In genomic region chr10:64170791-64171190, GRCh38 we compare ENCODE assay signal across 23 cellular contexts.
"Had no signal": no experiment of that assay in that cellular context is flagged by ENCODE, and none has a peak within 500 bp of the region (broad histone marks: within the 10 kb centered on the region; RNA-seq: fewer than 3 reads in every experiment).

No MANE protein-coding gene starts in this region.

- H3K27ac ChIP-seq: SJSA1, SK-N-MC had no signal

- FAIRE-seq: HepG2, RCC 7860 had no signal

- H3K4me3 ChIP-seq: MG63, SJSA1, SK-N-MC had no signal

- DNase-seq: IMR-90, Karpas-422, KG1, MG63, NCI-H1092, NCI-H1105 treated with DMSO at 0.1 percent for 48 hours, NCI-H1436, NCI-H187, NCI-H2029, NCI-H2081 treated with DMSO at 0.1 percent for 48 hours, NCI-H2171, NCI-H226, NCI-H446, NCI-H510A, NCI-H524 treated with DMSO at 0.1 percent for 48 hours, NCI-H69, NCI-H774, RPMI8226, SHP77 treated with DMSO at 0.1 percent for 48 hours had no signal

- H3K27me3 ChIP-seq: MG63, SJSA1 had no signal

- H3K4me1 ChIP-seq: SJSA1 had no signal

- H3K36me3 ChIP-seq: MG63, SJSA1 had no signal

- ATAC-seq: HepG2 had no signal

- H3K9me3 ChIP-seq: MG63, SJSA1 had no signal
